9 cellular contexts compared by ENCODE assay signal in genomic region chr1:10509823-10510509, GRCh38. TPM values are rescaled to one million over a fixed set of nuclear protein-coding genes. Genes with fewer than 3 reads are reported as not detected.
DNase-seq lines count a peak whose midpoint lies in the region; ATAC-seq and TF ChIP-seq lines count a peak whose summit lies in the region.
"Had no signal": no experiment of that assay in that cellular context is flagged by ENCODE, and none has a peak within 500 bp of the region (broad histone marks: within the 10 kb centered on the region; RNA-seq: fewer than 3 reads in every experiment).

No MANE protein-coding gene starts in this region.

- peaks cover 70% of the 10 kb centered on the region for H3K79me2 ChIP-seq in SK-N-SH (ENCODE audit: insufficient read depth)

- H3K36me3 Mint-ChIP-seq in stimulated activated effector memory CD8-positive, alpha-beta T cell treated with anti-CD3 and anti-CD28 coated beads, Interleukin-12 subunit alpha, Interleukin-12 subunit beta, amount 100 ng/mL, for 72 hours: peaks cover under 1% of the 10 kb centered on the region

- peak overlapping the region; percentile 81 for H3K27ac Mint-ChIP-seq in stimulated activated effector memory CD8-positive, alpha-beta T cell treated with anti-CD3 and anti-CD28 coated beads, Interleukin-12 subunit alpha, Interleukin-12 subunit beta, amount 100 ng/mL, for 72 hours

- H3K9me3 ChIP-seq in SK-N-SH: no peaks in the 10 kb centered on the region
- no peaks in the 10 kb centered on the region for H3K9me3 ChIP-seq in RWPE2 (ENCODE audit: severe bottlenecking)

- DNase-seq in SK-N-SH (no peak), RWPE2 (ENCODE audit: low spot score) (no peak), epithelial cell of prostate (ENCODE audit: low read depth, low spot score) (no peak), SW480 (ENCODE audit: low spot score) (no peak), NCI-H128 (lab: John Stamatoyannopoulos, UW; ENCODE audit: unreplicated experiment) (no peak)
- DNase-seq in stimulated activated effector memory CD8-positive, alpha-beta T cell treated with anti-CD3 and anti-CD28 coated beads, Interleukin-12 subunit alpha, Interleukin-12 subunit beta, amount 100 ng/mL, for 72 hours (ENCODE audit: low spot score in 2 of 2): no peak
- DNase-seq: NCI-H526 treated with DMSO at 0.1 percent for 48 hours had no signal

- TF ChIP-seq CTCF in SK-N-SH (IDR thresholded peaks at IDR 0.05): no peak
- TF ChIP-seq CTCF in RWPE2 (IDR thresholded peaks at IDR 0.05; ENCODE audit: poor library complexity, severe bottlenecking): no peak

- H3K36me3 ChIP-seq in SK-N-SH (replicated peaks in 1 of 2; ENCODE audit: control insufficient read depth in 1 of 2, insufficient read depth in 2 of 2, low read length in 1 of 2) (no peaks in the 10 kb centered on the region), RWPE2 (ENCODE audit: low read depth) (no peaks in the 10 kb centered on the region; the same call in 1 of the 2 replicates)

- ATAC-seq in SK-N-SH treated with all-trans-retinoic acid at 6 μM for 48 hours (no peak), RWPE2 (ENCODE audit: low read depth) (no peak), GM19351 (IDR thresholded peaks at IDR 0.05; ENCODE audit: unreplicated experiment) (no peak)
- no peak for ATAC-seq in stimulated activated effector memory CD8-positive, alpha-beta T cell treated with anti-CD3 and anti-CD28 coated beads, Interleukin-12 subunit alpha, Interleukin-12 subunit beta, amount 100 ng/mL, for 72 hours

- TF ChIP-seq RAD21 in SK-N-SH (IDR thresholded peaks at IDR 0.05; ENCODE audit: low read length): no peak

- WGBS in SK-N-SH (ENCODE audit: low lambda C conversion rate): 85% methylated on average over 6 of the region's 6 CpGs

- TF ChIP-seq EP300 in SK-N-SH (IDR thresholded peaks at IDR 0.05; ENCODE audit: borderline replicate concordance in 1 of 2, low read depth in 1 of 2, low read length in 1 of 2): no peak

- H3K27me3 ChIP-seq in SK-N-SH (ENCODE audit: insufficient read depth) (no peaks in the 10 kb centered on the region), RWPE2 (ENCODE audit: insufficient read depth, poor library complexity, severe bottlenecking) (no peaks in the 10 kb centered on the region)

- peak overlapping the region; percentile 34 for H3K4me3 Mint-ChIP-seq in stimulated activated effector memory CD8-positive, alpha-beta T cell treated with anti-CD3 and anti-CD28 coated beads, Interleukin-12 subunit alpha, Interleukin-12 subunit beta, amount 100 ng/mL, for 72 hours

- H3K27ac ChIP-seq in SK-N-SH (ENCODE audit: low read depth in 2 of 2, low read length in 1 of 2) (peak overlapping the region in 1 of 2 experiments; percentile 92; a peak in 3 of 4 replicates), RWPE2 (ENCODE audit: poor library complexity, severe bottlenecking) (peak overlapping the region; percentile 91), epithelial cell of prostate (peak overlapping the region; percentile 70)

- H3K4me1 Mint-ChIP-seq in stimulated activated effector memory CD8-positive, alpha-beta T cell treated with anti-CD3 and anti-CD28 coated beads, Interleukin-12 subunit alpha, Interleukin-12 subunit beta, amount 100 ng/mL, for 72 hours: peaks cover 65% of the 10 kb centered on the region

- H3K4me3 ChIP-seq in SK-N-SH (ENCODE audit: low read depth in 2 of 2, low read length in 1 of 2) (peak overlapping the region in 1 of 2 experiments; percentile 55; a peak in 3 of 4 replicates), RWPE2 (ENCODE audit: severe bottlenecking) (no peak overlapping the region)

- H4K20me1 ChIP-seq in SK-N-SH (ENCODE audit: insufficient read depth): peaks cover 3% of the 10 kb centered on the region; the same call in 1 of the 2 replicates

- CTCF ChIA-PET in SK-N-SH (lab: Yijun Ruan, JAX): interaction anchor here (0.6 to 8.0 kb wide), 9 partner anchors 15 to 432 kb away, joined by 3 to 157 read pairs (median 4); no protein-coding TSS in a partner anchor

- no peak overlapping the region; the same call in 1 of the 2 replicates for H2AFZ ChIP-seq in SK-N-SH (ENCODE audit: low read depth)

- no peaks in the 10 kb centered on the region for H3K9me3 Mint-ChIP-seq in stimulated activated effector memory CD8-positive, alpha-beta T cell treated with anti-CD3 and anti-CD28 coated beads, Interleukin-12 subunit alpha, Interleukin-12 subunit beta, amount 100 ng/mL, for 72 hours

- POLR2A ChIA-PET in SK-N-SH (lab: Yijun Ruan, JAX): no interaction called here

- peaks cover 29% of the 10 kb centered on the region for H3F3A ChIP-seq in SK-N-SH (replicated peaks; ENCODE audit: insufficient read depth)

- H3K9ac ChIP-seq in SK-N-SH: peak overlapping the region; percentile 62

- peak overlapping the region; percentile 86 for H3K4me2 ChIP-seq in SK-N-SH

- H3K9me2 ChIP-seq in SK-N-SH: no peaks in the 10 kb centered on the region

- H3K4me1 ChIP-seq in SK-N-SH (ENCODE audit: control insufficient read depth in 1 of 2, insufficient read depth in 2 of 2, low read depth in 1 of 2, low read length in 1 of 2) (peaks cover 27 to 60% of the 10 kb centered on the region in 2 experiments), RWPE2 (ENCODE audit: insufficient read depth, poor library complexity, severe bottlenecking) (peaks cover 33% of the 10 kb centered on the region)

TF ChIP-seq in SK-N-SH, 30 proteins besides CTCF, POLR2A, EP300 and RAD21 (continues in another document):
- TF ChIP-seq TAF1 (IDR thresholded peaks at IDR 0.05; ENCODE audit: borderline replicate concordance, low read depth, low read length) (no peak), ZBTB33 (IDR thresholded peaks at IDR 0.05; ENCODE audit: borderline replicate concordance, low read depth) (no peak), MEF2A (IDR thresholded peaks at IDR 0.05; ENCODE audit: borderline replicate concordance, low read depth) (no peak), FOXM1 (IDR thresholded peaks at IDR 0.05; ENCODE audit: low read depth) (no peak), MXI1 (IDR thresholded peaks at IDR 0.05; ENCODE audit: low read depth, low read length) (no peak), POLR2AphosphoS5 (IDR thresholded peaks at IDR 0.05; ENCODE audit: low read depth, low read length) (no peak), RFX5 (IDR thresholded peaks at IDR 0.05; ENCODE audit: low read length) (no peak), TCF12 (IDR thresholded peaks at IDR 0.05) (no peak)

TF ChIP-seq in SK-N-SH treated with all-trans-retinoic acid at 6 μM for 48 hours, 23 proteins besides CTCF, POLR2A, EP300 and RAD21:
- TF ChIP-seq, protein P1, sequence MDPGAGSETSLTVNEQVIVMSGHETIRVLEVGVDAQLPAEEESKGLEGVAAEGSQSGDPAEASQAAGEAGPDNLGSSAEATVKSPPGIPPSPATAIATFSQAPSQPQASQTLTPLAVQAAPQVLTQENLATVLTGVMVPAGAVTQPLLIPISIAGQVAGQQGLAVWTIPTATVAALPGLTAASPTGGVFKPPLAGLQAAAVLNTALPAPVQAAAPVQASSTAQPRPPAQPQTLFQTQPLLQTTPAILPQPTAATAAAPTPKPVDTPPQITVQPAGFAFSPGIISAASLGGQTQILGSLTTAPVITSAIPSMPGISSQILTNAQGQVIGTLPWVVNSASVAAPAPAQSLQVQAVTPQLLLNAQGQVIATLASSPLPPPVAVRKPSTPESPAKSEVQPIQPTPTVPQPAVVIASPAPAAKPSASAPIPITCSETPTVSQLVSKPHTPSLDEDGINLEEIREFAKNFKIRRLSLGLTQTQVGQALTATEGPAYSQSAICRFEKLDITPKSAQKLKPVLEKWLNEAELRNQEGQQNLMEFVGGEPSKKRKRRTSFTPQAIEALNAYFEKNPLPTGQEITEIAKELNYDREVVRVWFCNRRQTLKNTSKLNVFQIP (CRISPR knock-in tag; IDR thresholded peaks at IDR 0.05; ENCODE audit: borderline replicate concordance, low read depth): no peak
- no peak for TF ChIP-seq CSRNP3 (CRISPR knock-in tag; IDR thresholded peaks at IDR 0.05)

RNA-seq across cellular contexts. Expression of gene PEX14, which starts 35.2 kb away (rescaled TPM):
- 17.8 and 36.2 TPM in 2 replicates for polyA plus RNA-seq in SK-N-SH (2012; rRNA removed)
- 19.9 and 27.1 TPM in 2 replicates for polyA plus RNA-seq in SK-N-SH (2012; cell fraction: cytosol; rRNA removed)
- 34.1 and 35.2 TPM in 2 replicates for polyA plus RNA-seq in SK-N-SH (2012; cell fraction: nucleus; rRNA removed)

RNA-seq across cellular contexts. Expression of gene DFFA, which starts 37.6 kb away (rescaled TPM):
- polyA plus RNA-seq in SK-N-SH (2012; rRNA removed): 42.3 and 54.4 TPM in 2 replicates
- 42.5 and 49.5 TPM in 2 replicates for polyA plus RNA-seq in SK-N-SH (2012; cell fraction: cytosol; rRNA removed)
- 23.5 and 24.9 TPM in 2 replicates for polyA plus RNA-seq in SK-N-SH (2012; cell fraction: nucleus; rRNA removed)
